1 cellular context compared by ENCODE assay signal in genomic region chr19:5914358-5914774, GRCh38.
TF ChIP-seq lines count a peak whose summit lies in the region.

No MANE protein-coding gene starts in this region.

TF ChIP-seq in HepG2, 621 proteins besides CTCF, POLR2A, EP300 and RAD21:
- TF ChIP-seq ZBTB40 (IDR thresholded peaks at IDR 0.05) (no peak), ZBTB40 (CRISPR knock-in tag; IDR thresholded peaks at IDR 0.05) (no peak), MXD1 (CRISPR knock-in tag; IDR thresholded peaks at IDR 0.05) (no peak), AGO2 (optimal IDR thresholded peaks at IDR 0.05; ENCODE audit: low read depth, low read length) (peak; percentile 80), ZNF703 (CRISPR knock-in tag; IDR thresholded peaks at IDR 0.05; ENCODE audit: borderline replicate concordance) (no peak), SALL1 (CRISPR knock-in tag; IDR thresholded peaks at IDR 0.05) (0 out of 2 replicates have a peak, but pooled peaks have one; percentile 17), BCL6 (CRISPR knock-in tag; IDR thresholded peaks at IDR 0.05) (no peak), RARG (CRISPR knock-in tag; IDR thresholded peaks at IDR 0.05; ENCODE audit: low read depth) (no peak), ZNF414 (CRISPR knock-in tag; IDR thresholded peaks at IDR 0.05) (0 out of 2 replicates have a peak, but pooled peaks have one; percentile 45), AGO1 (IDR thresholded peaks at IDR 0.05; ENCODE audit: low read depth, low read length, poor library complexity, severe bottlenecking) (peak; percentile 5), ARID4A (CRISPR knock-in tag; IDR thresholded peaks at IDR 0.05; ENCODE audit: borderline replicate concordance) (0 out of 2 replicates have a peak, but pooled peaks have one; percentile 11), ZNF446 (CRISPR knock-in tag; IDR thresholded peaks at IDR 0.05) (no peak), RNF219 (CRISPR knock-in tag; IDR thresholded peaks at IDR 0.05) (no peak), CSRNP1 (CRISPR knock-in tag; IDR thresholded peaks at IDR 0.05) (no peak), SMYD3 (CRISPR knock-in tag; IDR thresholded peaks at IDR 0.05) (0 out of 2 replicates have a peak, but pooled peaks have one; percentile 26), TGIF2 (CRISPR knock-in tag; IDR thresholded peaks at IDR 0.05) (no peak), RXRA (CRISPR knock-in tag; IDR thresholded peaks at IDR 0.05) (0 out of 2 replicates have a peak, but pooled peaks have one; percentile 7), SNAPC2 (CRISPR knock-in tag; IDR thresholded peaks at IDR 0.05) (peak; percentile 34; the same call in 1 of the 2 replicates), TBP (CRISPR knock-in tag; IDR thresholded peaks at IDR 0.05) (no peak), POLR2G (IDR thresholded peaks at IDR 0.05; ENCODE audit: low read depth, low read length) (peak; percentile 16; the same call in 1 of the 2 replicates), FOXO4 (CRISPR knock-in tag; conservative IDR thresholded peaks at IDR 0.05) (0 out of 2 replicates have a peak, but pooled peaks have one; percentile 89), ZNF280B (CRISPR knock-in tag; IDR thresholded peaks at IDR 0.05; ENCODE audit: borderline replicate concordance) (0 out of 2 replicates have a peak, but pooled peaks have one; percentile 11), ZFX (CRISPR knock-in tag; IDR thresholded peaks at IDR 0.05; ENCODE audit: low read depth) (0 out of 2 replicates have a peak, but pooled peaks have one; percentile 10), ARID2 (CRISPR knock-in tag; IDR thresholded peaks at IDR 0.05; ENCODE audit: borderline replicate concordance) (no peak), ATF2 (CRISPR knock-in tag; IDR thresholded peaks at IDR 0.05) (no peak)
